15 cellular contexts compared by ENCODE assay signal in genomic region chr4:94567811-94568210, GRCh38.
DNase-seq lines count a peak whose midpoint lies in the region; ATAC-seq, FAIRE-seq and TF ChIP-seq lines count a peak whose summit lies in the region.
"Had no signal": no experiment of that assay in that cellular context is flagged by ENCODE, and none has a peak within 500 bp of the region (broad histone marks: within the 10 kb centered on the region; RNA-seq: fewer than 3 reads in every experiment).

No MANE protein-coding gene starts in this region.

- H3K36me3 ChIP-seq in Karpas-422 (ENCODE audit: insufficient read depth, low read length) (no peaks in the 10 kb centered on the region), osteoblast (ENCODE audit: insufficient read depth, low read length) (peaks cover 6% of the 10 kb centered on the region), BE2C (no peaks in the 10 kb centered on the region)
- H3K36me3 ChIP-seq: spleen had no signal

- no peak for DNase-seq in activated CD8-positive, alpha-beta memory T cell treated with anti-CD3 and anti-CD28 coated beads, Interleukin-2, amount 10 ng/mL, durations not matched to agents 7 days and 5 days
- no peak for DNase-seq in activated CD8-positive, alpha-beta memory T cell treated with anti-CD3 and anti-CD28 coated beads, Interleukin-2, amount 50 U/mL, for 48 hours
- DNase-seq in Karpas-422 = no peak
- DNase-seq in osteoblast (ENCODE audit: insufficient read length, low spot score, missing footprints) = no peak
- no peak for DNase-seq in D721Med (ENCODE audit: insufficient read length, low spot score)
- DNase-seq in NCI-H748 treated with DMSO at 0.1 percent for 48 hours (lab: John Stamatoyannopoulos, UW) = no peak
- no peak for DNase-seq in BE2C
- DNase-seq: 8988T, activated B cell treated with CpG ODN at 0.5 μM for 24 hours, activated gamma-delta T cell treated with Interleukin-2 at 50 U/mL for 16 hours, dorsolateral prefrontal cortex, EL, SHP77 treated with DMSO at 0.1 percent for 48 hours, spleen had no signal

- TF ChIP-seq CTCF in osteoblast (IDR thresholded peaks at IDR 0.05; ENCODE audit: extremely low read depth, low read depth, low read length) = no peak
- no peak for TF ChIP-seq CTCF in D721Med (IDR thresholded peaks at IDR 0.05; ENCODE audit: insufficient read depth, missing control alignments)
- TF ChIP-seq CTCF in BE2C (IDR thresholded peaks at IDR 0.05; ENCODE audit: low read depth, low read length) = no peak

- H3K9me3 ChIP-seq in Karpas-422 (ENCODE audit: low read length) = no peaks in the 10 kb centered on the region
- H3K9me3 ChIP-seq in osteoblast (ENCODE audit: low read depth, low read length) = no peaks in the 10 kb centered on the region
- H3K9me3 ChIP-seq in BE2C = no peaks in the 10 kb centered on the region
- H3K9me3 ChIP-seq: spleen had no signal

- no peak overlapping the region for H3K9ac ChIP-seq in Karpas-422 (ENCODE audit: low read length)

- CTCF ChIA-PET in activated CD8-positive, alpha-beta memory T cell treated with anti-CD3 and anti-CD28 coated beads, Interleukin-2, amount 10 ng/mL, durations not matched to agents 7 days and 5 days (lab: Charles Lee) = no interaction called here

- H3K27me3 ChIP-seq in Karpas-422 (ENCODE audit: low read length) (no peaks in the 10 kb centered on the region), osteoblast (ENCODE audit: insufficient read depth, low read length) (no peaks in the 10 kb centered on the region), BE2C (no peaks in the 10 kb centered on the region)
- H3K27me3 ChIP-seq: dorsolateral prefrontal cortex, spleen had no signal

- H4K20me1 ChIP-seq in Karpas-422 (ENCODE audit: insufficient read depth, low read depth, low read length) (no peaks in the 10 kb centered on the region), osteoblast (ENCODE audit: insufficient read depth, low read length) (peaks cover 5% of the 10 kb centered on the region)

- no peaks in the 10 kb centered on the region for H3K9me2 ChIP-seq in Karpas-422 (replicated peaks; ENCODE audit: insufficient read depth, low read length)

- H3K4me2 ChIP-seq in Karpas-422 (ENCODE audit: low read depth, low read length, poor library complexity, severe bottlenecking) (peak overlapping the region; percentile 10), osteoblast (ENCODE audit: insufficient read depth, low read length) (peak overlapping the region; percentile 70)

- H3K79me2 ChIP-seq in Karpas-422 (ENCODE audit: low read length) (peaks cover 20% of the 10 kb centered on the region), osteoblast (ENCODE audit: insufficient read depth, low read length) (peaks cover 88% of the 10 kb centered on the region)

- H3K4me1 Mint-ChIP-seq in activated CD8-positive, alpha-beta memory T cell treated with anti-CD3 and anti-CD28 coated beads, Interleukin-2, amount 10 ng/mL, durations not matched to agents 7 days and 5 days = peaks cover 2% of the 10 kb centered on the region

- no peaks in the 10 kb centered on the region for H3K36me3 Mint-ChIP-seq in activated CD8-positive, alpha-beta memory T cell treated with anti-CD3 and anti-CD28 coated beads, Interleukin-2, amount 10 ng/mL, durations not matched to agents 7 days and 5 days

- peak; percentile 39 for ATAC-seq in activated CD8-positive, alpha-beta memory T cell treated with anti-CD3 and anti-CD28 coated beads, Interleukin-2, amount 10 ng/mL, durations not matched to agents 7 days and 5 days
- peak; percentile 83 for ATAC-seq in GM21786 (IDR thresholded peaks at IDR 0.05; ENCODE audit: unreplicated experiment)

- H3K27ac Mint-ChIP-seq in activated CD8-positive, alpha-beta memory T cell treated with anti-CD3 and anti-CD28 coated beads, Interleukin-2, amount 10 ng/mL, durations not matched to agents 7 days and 5 days = no peak overlapping the region
- H3K27ac Mint-ChIP-seq: activated B cell treated with CpG ODN at 0.5 μM for 24 hours had no signal

- H3K4me1 ChIP-seq in Karpas-422 (ENCODE audit: low read length) (peaks cover 6% of the 10 kb centered on the region; the same call in 1 of the 2 replicates), osteoblast (ENCODE audit: insufficient read depth, low read length) (peaks cover 16% of the 10 kb centered on the region), BE2C (peaks cover 6% of the 10 kb centered on the region)

- no peaks in the 10 kb centered on the region for H3K9me3 Mint-ChIP-seq in activated CD8-positive, alpha-beta memory T cell treated with anti-CD3 and anti-CD28 coated beads, Interleukin-2, amount 10 ng/mL, durations not matched to agents 7 days and 5 days (ENCODE audit: low read depth)
- H3K9me3 Mint-ChIP-seq: activated B cell treated with CpG ODN at 0.5 μM for 24 hours had no signal

- H3K27me3 Mint-ChIP-seq in activated CD8-positive, alpha-beta memory T cell treated with anti-CD3 and anti-CD28 coated beads, Interleukin-2, amount 10 ng/mL, durations not matched to agents 7 days and 5 days = no peaks in the 10 kb centered on the region
- H3K27me3 Mint-ChIP-seq: activated B cell treated with CpG ODN at 0.5 μM for 24 hours had no signal

- no peak overlapping the region for H3K4me3 ChIP-seq in Karpas-422 (ENCODE audit: low read length)
- no peak overlapping the region for H3K4me3 ChIP-seq in osteoblast (ENCODE audit: insufficient read depth, low read length)
- H3K4me3 ChIP-seq in BE2C (ENCODE audit: low read depth, low read length) = no peak overlapping the region
- H3K4me3 ChIP-seq: dorsolateral prefrontal cortex had no signal

- no peak for FAIRE-seq in D721Med (lab: Jason Lieb, UNC)

- H2AFZ ChIP-seq in Karpas-422 (ENCODE audit: low read length) = no peak overlapping the region
- no peak overlapping the region for H2AFZ ChIP-seq in osteoblast (ENCODE audit: low read length)

- H3K4me3 Mint-ChIP-seq in activated CD8-positive, alpha-beta memory T cell treated with anti-CD3 and anti-CD28 coated beads, Interleukin-2, amount 10 ng/mL, durations not matched to agents 7 days and 5 days = peak overlapping the region; percentile 11
- H3K4me3 Mint-ChIP-seq: activated B cell treated with CpG ODN at 0.5 μM for 24 hours had no signal

- H3K27ac ChIP-seq in Karpas-422 (ENCODE audit: low read length) = no peak overlapping the region
- H3K27ac ChIP-seq in osteoblast (ENCODE audit: low read depth, low read length) = peak overlapping the region; percentile 11
- H3K27ac ChIP-seq: dorsolateral prefrontal cortex had no signal
